Comparison of ENCODE assay signal across 26 cellular contexts in the genomic region with DNA sequence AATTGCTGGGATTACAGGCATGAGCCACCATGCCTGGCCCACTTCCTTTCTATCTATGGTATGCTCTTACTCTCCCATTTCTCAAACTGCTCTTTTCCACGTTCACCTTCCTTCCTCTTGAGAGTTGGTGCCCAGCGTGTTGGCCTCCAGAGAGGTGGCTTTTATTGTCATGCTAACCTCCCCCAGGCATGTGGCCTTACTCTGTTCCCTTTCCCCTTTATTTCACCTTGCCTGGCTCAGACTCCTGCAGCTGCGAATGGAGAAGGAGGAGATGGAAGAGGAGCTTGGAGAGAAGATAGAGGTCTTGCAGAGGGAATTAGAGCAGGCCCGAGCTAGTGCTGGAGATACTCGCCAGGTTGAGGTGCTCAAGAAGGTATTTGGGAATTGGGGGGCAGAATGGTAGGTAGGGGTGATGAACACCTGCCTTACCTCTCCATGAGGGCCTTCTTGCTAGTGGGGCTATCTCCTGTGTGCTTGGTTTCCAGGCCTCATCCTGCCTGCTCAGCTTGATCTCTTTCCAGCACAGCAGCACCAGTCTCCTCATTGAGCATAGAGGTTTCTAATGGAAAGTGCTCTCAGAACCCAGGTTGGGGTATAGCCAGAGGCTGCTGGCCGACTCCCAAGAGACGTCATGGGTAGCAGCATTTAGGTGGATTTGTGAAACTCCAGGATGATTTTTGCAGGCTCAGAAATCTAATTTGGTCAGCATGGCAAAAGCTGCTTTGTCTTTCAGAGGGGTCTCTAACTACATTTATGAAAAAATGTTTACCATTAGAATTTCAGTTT. TPM values are rescaled to one million over a fixed set of nuclear protein-coding genes. Genes with fewer than 3 reads are reported as not detected.
DNase-seq lines count a peak whose midpoint lies in the region; ATAC-seq, FAIRE-seq and TF ChIP-seq lines count a peak whose summit lies in the region.
"Had no signal": no experiment of that assay in that cellular context is flagged by ENCODE, and none has a peak within 500 bp of the region (broad histone marks: within the 10 kb centered on the region; RNA-seq: fewer than 3 reads in every experiment).

No MANE protein-coding gene starts in this region.

- H3K36me3 Mint-ChIP-seq in GM23338 (ENCODE audit: low read depth) = peaks cover 76% of the 10 kb centered on the region

- peaks cover 2% of the 10 kb centered on the region; the same call in 1 of the 2 replicates for H3K79me1 ChIP-seq in H1 (ENCODE audit: low read depth, low read length)

- H3K9ac ChIP-seq in NT2/D1 (ENCODE audit: insufficient read length, low read depth) (peak overlapping the region; percentile 1), H1 (replicated peaks in 1 of 4; ENCODE audit: extremely low read depth in 1 of 4, low read depth in 3 of 4, low read length in 3 of 4) (no peak overlapping the region)

- H3K23me2 ChIP-seq in H1 (ENCODE audit: low read depth, low read length) = no peaks in the 10 kb centered on the region

- H3K4me3 ChIP-seq in GM23338 (no peak overlapping the region), NT2/D1 (ENCODE audit: insufficient read length, low read depth) (no peak overlapping the region), H1 (ENCODE audit: extremely low read depth in 1 of 4, insufficient read depth in 2 of 4, low read depth in 3 of 4, low read length in 4 of 4) (no peak overlapping the region), thyroid gland (replicated peaks in 1 of 3) (no peak overlapping the region)
- H3K4me3 ChIP-seq: GM12878, SK-N-MC had no signal

- H3K9me3 ChIP-seq in NT2/D1 (ENCODE audit: insufficient read depth, low read length) (no peaks in the 10 kb centered on the region), H1 (ENCODE audit: insufficient read depth in 2 of 2, low read depth in 1 of 2, low read length in 1 of 2) (no peaks in the 10 kb centered on the region), thyroid gland (no peaks in the 10 kb centered on the region)
- H3K9me3 ChIP-seq: Caco-2 had no signal

- TF ChIP-seq EP300 in H1 (IDR thresholded peaks at IDR 0.05; ENCODE audit: borderline replicate concordance in 1 of 2, low read depth in 2 of 2, low read length in 2 of 2) = no peak

- H3K4me1 Mint-ChIP-seq in GM23338 = peaks cover 8% of the 10 kb centered on the region

- no peak overlapping the region for H2BK12ac ChIP-seq in H1 (ENCODE audit: low read depth, low read length)

- POLR2A ChIA-PET in H1 (lab: Charles Lee; ENCODE audit: partially characterized antibody) = interaction anchor here (0.6 kb wide), 1 partner anchor 18 kb away, joined by 3 read pairs; no protein-coding TSS in a partner anchor

- H3K27ac ChIP-seq in GM23338 (ENCODE audit: low read depth) = no peak overlapping the region
- peak overlapping the region; percentile 2; the same call in 1 of the 2 replicates for H3K27ac ChIP-seq in H1 (ENCODE audit: low read depth, low read length)
- no peak overlapping the region for H3K27ac ChIP-seq in thyroid gland
- H3K27ac ChIP-seq: SK-N-MC had no signal

- H3K9me2 ChIP-seq in GM23338 (ENCODE audit: insufficient read depth) = no peaks in the 10 kb centered on the region

- peaks cover 25% of the 10 kb centered on the region for H3K36me3 ChIP-seq in GM23338 (ENCODE audit: insufficient read depth)
- H3K36me3 ChIP-seq in NT2/D1 (ENCODE audit: insufficient read depth, insufficient read length, low read length) = peaks cover 64% of the 10 kb centered on the region
- H3K36me3 ChIP-seq in H1 (ENCODE audit: control insufficient read depth in 2 of 4, insufficient read depth in 4 of 4, low read length in 3 of 4) = peaks cover 21 to 59% (median 40%) of the 10 kb centered on the region in 4 experiments; a peak in 7 of 8 replicates
- H3K36me3 ChIP-seq in thyroid gland = peaks cover 0 to 11% of the 10 kb centered on the region in 2 donors

- H3K27me3 ChIP-seq in GM23338 (ENCODE audit: insufficient read depth) (no peaks in the 10 kb centered on the region), NT2/D1 (ENCODE audit: insufficient read depth, insufficient read length) (no peaks in the 10 kb centered on the region), H1 (replicated peaks in 1 of 4; ENCODE audit: control insufficient read depth in 3 of 4, extremely low read depth in 1 of 4, insufficient read depth in 3 of 4, low read length in 3 of 4) (no peaks in the 10 kb centered on the region), thyroid gland (no peaks in the 10 kb centered on the region)

- CTCF ChIA-PET in H1 (lab: Charles Lee; ENCODE audit: partially characterized antibody) = interaction anchor here (0.9 to 1.5 kb wide), 2 partner anchors 12 to 70 kb away, joined by 3 read pairs; no protein-coding TSS in a partner anchor

- peak overlapping the region; percentile 73; the same call in 1 of the 2 replicates for H2BK5ac ChIP-seq in H1 (ENCODE audit: low read depth, low read length)

- no peak overlapping the region for H3K18ac ChIP-seq in H1 (ENCODE audit: extremely low read depth, low read length)

- no peak overlapping the region for H3K4me2 ChIP-seq in GM23338
- peak overlapping the region in 1 of 2 experiments; percentile 4; a peak in 1 of 4 replicates for H3K4me2 ChIP-seq in H1 (ENCODE audit: insufficient read depth in 1 of 2, low read depth in 2 of 2, low read length in 2 of 2)

- H3K4me1 ChIP-seq in GM23338 (ENCODE audit: insufficient read depth) = no peaks in the 10 kb centered on the region
- H3K4me1 ChIP-seq in NT2/D1 (ENCODE audit: insufficient read depth, insufficient read length) = peaks cover 7% of the 10 kb centered on the region
- H3K4me1 ChIP-seq in H1 (replicated peaks in 1 of 4; ENCODE audit: control insufficient read depth in 3 of 4, insufficient read depth in 4 of 4, low read length in 3 of 4) = no peaks in the 10 kb centered on the region
- no peaks in the 10 kb centered on the region for H3K4me1 ChIP-seq in thyroid gland
- H3K4me1 ChIP-seq: Caco-2 had no signal

- no peaks in the 10 kb centered on the region for H4K20me1 ChIP-seq in GM23338 (replicated peaks; ENCODE audit: insufficient read depth)
- no peaks in the 10 kb centered on the region for H4K20me1 ChIP-seq in H1 (replicated peaks in 1 of 2; ENCODE audit: control insufficient read depth in 1 of 2, insufficient read depth in 2 of 2, low read length in 2 of 2)

- no peak overlapping the region for H3K14ac ChIP-seq in H1 (ENCODE audit: insufficient read length)

- H2BK120ac ChIP-seq in H1 (replicated peaks; ENCODE audit: low read depth, low read length) = no peak overlapping the region

- H3K4me3 Mint-ChIP-seq in GM23338 = no peak overlapping the region
- H3K4me3 Mint-ChIP-seq: CD8-positive, alpha-beta T cell had no signal

- TF ChIP-seq CTCF in GM23338 (conservative IDR thresholded peaks at IDR 0.05; ENCODE audit: low read depth in 2 of 2) = no peak
- no peak for TF ChIP-seq CTCF in H1 (IDR thresholded peaks at IDR 0.05; ENCODE audit: control extremely low read depth in 1 of 3, insufficient read depth in 1 of 3, low read depth in 1 of 3, low read length in 3 of 3)
- no peak for TF ChIP-seq CTCF in thyroid gland (IDR thresholded peaks at IDR 0.05)

- no peak overlapping the region for H3K4ac ChIP-seq in H1 (replicated peaks; ENCODE audit: insufficient read length, low read depth, low read length)

- H4K91ac ChIP-seq in H1 (replicated peaks; ENCODE audit: insufficient read length, low read length) = peak overlapping the region; percentile 31

- H3K79me2 ChIP-seq in GM23338 (replicated peaks; ENCODE audit: insufficient read depth) = no peaks in the 10 kb centered on the region
- H3K79me2 ChIP-seq in H1 (ENCODE audit: control insufficient read depth in 1 of 2, insufficient read depth in 2 of 2, low read length in 2 of 2) = no peaks in the 10 kb centered on the region

- no peak overlapping the region for H3K27ac Mint-ChIP-seq in GM23338
- H3K27ac Mint-ChIP-seq: CD8-positive, alpha-beta T cell had no signal

- WGBS in H1 (ENCODE audit: extremely low coverage in 1 of 2, insufficient coverage in 1 of 2, insufficient read length in 1 of 2, insufficient replicate concordance in 2 of 2, low coverage in 1 of 2, low lambda C conversion rate in 2 of 2, missing lambda C conversion rate in 1 of 2), 2 experiments = 68% methylated on average over 7 of the region's 7 CpGs; no CpG with 5 or more reads in 1 of the 2 experiments
- 78 to 84% methylated on average over 6 to 7 of the region's 7 CpGs for WGBS in thyroid gland, 2 donors

- H4K8ac ChIP-seq in H1 (ENCODE audit: extremely low read depth, insufficient read depth, low read length) = no peak overlapping the region

- TF ChIP-seq POLR2A in H1 (IDR thresholded peaks at IDR 0.05; ENCODE audit: control extremely low read depth in 1 of 2, low read depth in 2 of 2, low read length in 2 of 2) (no peak), thyroid gland (IDR thresholded peaks at IDR 0.05) (no peak)

- H2AFZ ChIP-seq in GM23338 = no peak overlapping the region
- H2AFZ ChIP-seq in H1 (ENCODE audit: low read length) = no peak overlapping the region

- H4K5ac ChIP-seq in H1 (ENCODE audit: insufficient read length, low read depth, low read length) = no peak overlapping the region

- no peak overlapping the region for H3K23ac ChIP-seq in H1 (ENCODE audit: insufficient read length)

- ATAC-seq in GM23338 = peak; percentile 76
- no peak for ATAC-seq in HG03457 (IDR thresholded peaks at IDR 0.05; ENCODE audit: unreplicated experiment)
- ATAC-seq: CD8-positive, alpha-beta T cell; GM12878 had no signal

- peaks cover 5% of the 10 kb centered on the region for H3K27me3 Mint-ChIP-seq in GM23338 (ENCODE audit: insufficient read depth, low read depth, poor library complexity)

- FAIRE-seq in H1 (lab: Jason Lieb, UNC) = no peak
- FAIRE-seq: A204.1, GM12878, HTR-8/SVneo had no signal

- H3F3A ChIP-seq in GM23338 (replicated peaks; ENCODE audit: low read depth) = no peaks in the 10 kb centered on the region

- no peak overlapping the region for H3K56ac ChIP-seq in H1 (replicated peaks; ENCODE audit: insufficient read length, low read depth, low read length)

- H3K9me3 Mint-ChIP-seq in GM23338 = no peaks in the 10 kb centered on the region
- H3K9me3 Mint-ChIP-seq: CD8-positive, alpha-beta T cell had no signal

- intact Hi-C loops in thyroid gland (cut with DNase I) = no loop called here

- no peak overlapping the region for H2BK15ac ChIP-seq in H1 (ENCODE audit: low read length)

- no peak overlapping the region for H2AK5ac ChIP-seq in H1 (ENCODE audit: low read depth, low read length)

- no peak for TF ChIP-seq RAD21 in H1 (IDR thresholded peaks at IDR 0.05 in 1 of 2, conservative IDR thresholded peaks at IDR 0.05 in 1 of 2; ENCODE audit: low read depth in 2 of 2, low read length in 2 of 2)

- peak; percentile 20 for DNase-seq in GM23338 (ENCODE audit: low spot score)
- DNase-seq in NT2/D1 (ENCODE audit: low read depth, low spot score) = no peak
- no peak for DNase-seq in H1 (ENCODE audit: low read depth in 1 of 2, low spot score in 2 of 2)
- peak; percentile 24 to 40 for DNase-seq in thyroid gland
- no peak for DNase-seq in NCI-H2196 treated with DMSO at 0.1 percent for 48 hours (lab: John Stamatoyannopoulos, UW; ENCODE audit: unreplicated experiment)
- DNase-seq in RKO (ENCODE audit: low spot score) = no peak
- DNase-seq: C1 segment of cervical spinal cord; Caco-2; CD8-positive, alpha-beta T cell; DMS79; EL; GDM1; KBM-7; MV-4-11; NCI-H1105; NCI-H1436 treated with DMSO at 0.1 percent for 48 hours; NCI-H187 treated with DMSO at 0.1 percent for 48 hours; NCI-H2171 treated with DMSO at 0.1 percent for 48 hours; NCI-H524; NCI-H774; SIG-M5 had no signal

- H2BK20ac ChIP-seq in H1 (ENCODE audit: low read length) = no peak overlapping the region

RNA-seq across cellular contexts. Expression of a gene that starts 13.2 kb away (rescaled TPM):
- 10.4 and 11.9 TPM in 2 replicates for total RNA-seq in GM23338 (2014; rRNA removed; shearing (Covaris generic))
- polyA plus RNA-seq in GM23338 (2016; fragmentation: Nextera tagmentation; extraction: Ambion mirVana) (5.6 and 6.0 TPM in 2 replicates), H1 (2011; rRNA removed) (6.6 and 7.3 TPM in 2 replicates)
- 10.1 and 10.4 TPM in 2 replicates for total RNA-seq in H1 (2021; fragmentation: NEBNext Ultra II Directional; extraction: Animal tissue kit (Norgen Biotek cat#: 25700))
- polyA plus RNA-seq in H1 (2011; cell fraction: cytosol; rRNA removed) = 9.6 TPM
- polyA plus RNA-seq in H1 (2011; cell fraction: nucleus; rRNA removed) = 6.9 TPM
- 8.2 to 9.3 TPM (median 8.9 TPM) in 4 replicates for polyA plus RNA-seq in H1 (2012, experiment 1 of 2)
- 4.6 TPM for polyA plus RNA-seq in H1 (2012, experiment 2 of 2)
- 7.2 TPM for polyA plus RNA-seq in H1 (2013, experiment 1 of 2)
- 7.5 TPM for polyA plus RNA-seq in H1 (2013, experiment 2 of 2)
- polyA minus RNA-seq in H1 (2011; rRNA and poly(A)+ RNA removed) = 8.1 and 9.4 TPM in 2 replicates
- polyA minus RNA-seq in H1 (2011; cell fraction: cytosol; rRNA and poly(A)+ RNA removed) = 4.2 TPM
- polyA minus RNA-seq in H1 (2011; cell fraction: nucleus; rRNA and poly(A)+ RNA removed) = 5.5 TPM
- 1 to 10 TPM; 4.0 to 8.8 (median 5.0) TPM for total RNA-seq in thyroid gland

RNA-seq across cellular contexts. Expression of a gene that starts 15.7 kb away (rescaled TPM):
- 37.0 and 46.1 TPM in 2 replicates for total RNA-seq in GM23338 (2014; rRNA removed; shearing (Covaris generic))
- polyA plus RNA-seq in GM23338 (2016; fragmentation: Nextera tagmentation; extraction: Ambion mirVana) = 11.8 and 13.9 TPM in 2 replicates
- total RNA-seq in H1 (2021; fragmentation: NEBNext Ultra II Directional; extraction: Animal tissue kit (Norgen Biotek cat#: 25700)) = 52.7 and 54.6 TPM in 2 replicates
- polyA plus RNA-seq in H1 (2011; rRNA removed) = 15.9 and 20.4 TPM in 2 replicates
- polyA plus RNA-seq in H1 (2011; cell fraction: cytosol; rRNA removed) = 15.1 TPM
- polyA plus RNA-seq in H1 (2011; cell fraction: nucleus; rRNA removed) = 98.4 TPM
- 47.3 to 55.8 TPM (median 50.2 TPM) in 4 replicates for polyA plus RNA-seq in H1 (2012, experiment 1 of 2)
- polyA plus RNA-seq in H1 (2012, experiment 2 of 2) = 15.9 TPM
- polyA plus RNA-seq in H1 (2013, experiment 1 of 2) = 59.6 TPM
- polyA plus RNA-seq in H1 (2013, experiment 2 of 2) = 59.3 TPM
- polyA minus RNA-seq in H1 (2011; rRNA and poly(A)+ RNA removed) = 29.1 and 30.2 TPM in 2 replicates
- 14.6 TPM for polyA minus RNA-seq in H1 (2011; cell fraction: cytosol; rRNA and poly(A)+ RNA removed)
- polyA minus RNA-seq in H1 (2011; cell fraction: nucleus; rRNA and poly(A)+ RNA removed) = 28.5 TPM
- 10 to 100 TPM in 1 of 4 donors, 1 to 10 TPM in 3; 7.7 to 14.9 (median 8.7) TPM for total RNA-seq in thyroid gland

Comparison
In these comparisons a context has a peak if more than half of its experiments do, and no peak if none do; other contexts are left out.
1. DNase-seq: peak in GM23338 (single experiment) and thyroid gland (2 of 2); none in NT2/D1 (single experiment), H1 (0 of 2), NCI-H2196 treated with DMSO at 0.1 percent for 48 hours (single experiment) and RKO (single experiment).